In genomic region chr16:77938913-77939312, GRCh38 we compare ENCODE assay signal across 17 cellular contexts.
A peak's percentile ranks its signal among the peaks of the same experiment; 100 is the strongest.
DNase-seq lines count a peak whose midpoint lies in the region; ATAC-seq, FAIRE-seq and TF ChIP-seq lines count a peak whose summit lies in the region.
"Had no signal": no experiment of that assay in that cellular context is flagged by ENCODE, and none has a peak within 500 bp of the region (broad histone marks: within the 10 kb centered on the region; RNA-seq: fewer than 3 reads in every experiment).

No MANE protein-coding gene starts in this region.

- no peak overlapping the region for H2BK12ac ChIP-seq in H1 (ENCODE audit: low read depth, low read length)

- POLR2A ChIA-PET in HEK293 (lab: Yijun Ruan, JAX), result no interaction called here
- POLR2A ChIA-PET in H1 (lab: Charles Lee; ENCODE audit: partially characterized antibody), result no interaction called here

- H3K79me2 ChIP-seq in H1 (ENCODE audit: control insufficient read depth in 1 of 2, insufficient read depth in 2 of 2, low read length in 2 of 2), result no peaks in the 10 kb centered on the region; a peak in 1 of 4 replicates

- H2BK5ac ChIP-seq in H1 (ENCODE audit: low read depth, low read length), result no peak overlapping the region

- TF ChIP-seq POLR2A in H1 (IDR thresholded peaks at IDR 0.05; ENCODE audit: control extremely low read depth in 1 of 2, low read depth in 2 of 2, low read length in 2 of 2) (no peak), prostate gland (IDR thresholded peaks at IDR 0.05) (no peak)

- no peak overlapping the region for H3K14ac ChIP-seq in H1 (ENCODE audit: insufficient read length)

- H3K9ac ChIP-seq in H1 (replicated peaks in 1 of 4; ENCODE audit: extremely low read depth in 1 of 4, low read depth in 3 of 4, low read length in 3 of 4), result no peak overlapping the region
- H3K9ac ChIP-seq: GM23248 had no signal

- no peak overlapping the region for H4K91ac ChIP-seq in H1 (replicated peaks; ENCODE audit: insufficient read length, low read length)

- no peaks in the 10 kb centered on the region for H3K36me3 ChIP-seq in HEK293 (ENCODE audit: control insufficient read depth in 2 of 2, insufficient read depth in 1 of 2, low read length in 2 of 2)
- H3K36me3 ChIP-seq in H1 (ENCODE audit: control insufficient read depth in 2 of 4, insufficient read depth in 4 of 4, low read length in 3 of 4), result peaks cover 0 to 4% (median 0%) of the 10 kb centered on the region in 4 experiments; a peak in 1 of 8 replicates
- no peaks in the 10 kb centered on the region for H3K36me3 ChIP-seq in upper lobe of right lung
- no peaks in the 10 kb centered on the region for H3K36me3 ChIP-seq in prostate gland
- H3K36me3 ChIP-seq: BE2C had no signal

- H3K4me1 ChIP-seq in HEK293 (ENCODE audit: control insufficient read depth, insufficient read depth, low read length), result no peaks in the 10 kb centered on the region
- peaks cover 0 to 3% (median 0%) of the 10 kb centered on the region in 4 experiments; a peak in 1 of 7 replicates for H3K4me1 ChIP-seq in H1 (replicated peaks in 1 of 4; ENCODE audit: control insufficient read depth in 3 of 4, insufficient read depth in 4 of 4, low read length in 3 of 4)
- H3K4me1 ChIP-seq in upper lobe of right lung, result no peaks in the 10 kb centered on the region
- peaks cover 2% of the 10 kb centered on the region for H3K4me1 ChIP-seq in prostate gland (replicated peaks)
- H3K4me1 ChIP-seq: BE2C had no signal

- no peak overlapping the region for H2AK5ac ChIP-seq in H1 (ENCODE audit: low read depth, low read length)

- H3K79me1 ChIP-seq in H1 (ENCODE audit: low read depth, low read length), result no peaks in the 10 kb centered on the region

- H4K5ac ChIP-seq in H1 (ENCODE audit: insufficient read length, low read depth, low read length), result peak overlapping the region; percentile 6

- TF ChIP-seq CTCF in HEK293 (tag by site-specific recombination; IDR thresholded peaks at IDR 0.05), result no peak
- no peak for TF ChIP-seq CTCF in H1 (IDR thresholded peaks at IDR 0.05; ENCODE audit: control extremely low read depth in 1 of 3, insufficient read depth in 1 of 3, low read depth in 1 of 3, low read length in 3 of 3)
- no peak for TF ChIP-seq CTCF in upper lobe of right lung (IDR thresholded peaks at IDR 0.05)
- no peak for TF ChIP-seq CTCF in prostate gland (IDR thresholded peaks at IDR 0.05)

- no peak overlapping the region for H3K56ac ChIP-seq in H1 (replicated peaks; ENCODE audit: insufficient read length, low read depth, low read length)

- no peak overlapping the region for H3K18ac ChIP-seq in H1 (ENCODE audit: extremely low read depth, low read length)

- no peak for TF ChIP-seq EP300 in H1 (IDR thresholded peaks at IDR 0.05; ENCODE audit: borderline replicate concordance in 1 of 2, low read depth in 2 of 2, low read length in 2 of 2)

- no peak overlapping the region for H2AFZ ChIP-seq in H1 (ENCODE audit: low read length)
- H2AFZ ChIP-seq: GM23248 had no signal

- H3K4me2 ChIP-seq in H1 (ENCODE audit: insufficient read depth in 1 of 2, low read depth in 2 of 2, low read length in 2 of 2), result no peak overlapping the region

- no peak overlapping the region for H2BK20ac ChIP-seq in H1 (ENCODE audit: low read length)

- H3K27me3 ChIP-seq in H1 (replicated peaks in 1 of 4; ENCODE audit: control insufficient read depth in 3 of 4, extremely low read depth in 1 of 4, insufficient read depth in 3 of 4, low read length in 3 of 4) (no peaks in the 10 kb centered on the region), upper lobe of right lung (no peaks in the 10 kb centered on the region), prostate gland (replicated peaks; ENCODE audit: insufficient read depth) (no peaks in the 10 kb centered on the region)
- H3K27me3 ChIP-seq: BE2C had no signal

- H2BK120ac ChIP-seq in H1 (replicated peaks; ENCODE audit: low read depth, low read length), result no peak overlapping the region

- DNase-seq in NCI-H146 (lab: John Stamatoyannopoulos, UW) (peak; percentile 39), H1 (ENCODE audit: low read depth in 1 of 2, low spot score in 2 of 2) (no peak), upper lobe of right lung (no peak), prostate gland (ENCODE audit: low spot score) (no peak)
- DNase-seq: BE2C; CD4-positive, alpha-beta memory T cell; DMS79; GM23248; H7 had no signal

- no peaks in the 10 kb centered on the region for H4K20me1 ChIP-seq in H1 (replicated peaks in 1 of 2; ENCODE audit: control insufficient read depth in 1 of 2, insufficient read depth in 2 of 2, low read length in 2 of 2)

- intact Hi-C loops in upper lobe of right lung (cut with DNase I) (no loop called here), prostate gland (cut with DNase I) (no loop called here)

- ATAC-seq in upper lobe of right lung (peak; percentile 55), HG03097 (IDR thresholded peaks at IDR 0.05; ENCODE audit: low FRiP score, unreplicated experiment) (no peak), HG02642 (IDR thresholded peaks at IDR 0.05; ENCODE audit: poor library complexity, unreplicated experiment) (no peak)
- ATAC-seq: GM12878 had no signal

- 94% methylated on average over 5 of the region's 5 CpGs; no CpG with 5 or more reads in 1 of the 2 experiments for WGBS in H1 (ENCODE audit: extremely low coverage in 1 of 2, insufficient coverage in 1 of 2, insufficient read length in 1 of 2, insufficient replicate concordance in 2 of 2, low coverage in 1 of 2, low lambda C conversion rate in 2 of 2, missing lambda C conversion rate in 1 of 2), 2 experiments
- 72% methylated on average over 5 of the region's 5 CpGs for WGBS in prostate gland

- CTCF ChIA-PET in HEK293 (lab: Yijun Ruan, JAX), result interaction anchor here (1.3 kb wide), 1 partner anchor 12 kb away, joined by 3 read pairs; no protein-coding TSS in a partner anchor
- CTCF ChIA-PET in H1 (lab: Charles Lee; ENCODE audit: partially characterized antibody), result interaction anchor here (3.8 to 25.9 kb wide), 2 partner anchors 13 to 30 kb away, joined by 25 to 362 read pairs; no protein-coding TSS in a partner anchor

- FAIRE-seq in H1 (lab: Jason Lieb, UNC), result no peak
- FAIRE-seq: A204.1, GM12878, GM18507, HTR-8/SVneo had no signal

- H3K23me2 ChIP-seq in H1 (ENCODE audit: low read depth, low read length), result no peaks in the 10 kb centered on the region; the same call in 1 of the 2 replicates

- H3K9me3 ChIP-seq in HEK293 (ENCODE audit: control insufficient read depth, insufficient read depth, low read depth, low read length) (no peaks in the 10 kb centered on the region), H1 (ENCODE audit: insufficient read depth in 2 of 2, low read depth in 1 of 2, low read length in 1 of 2) (peaks cover 0 to 3% of the 10 kb centered on the region in 2 experiments; a peak in 1 of 4 replicates), upper lobe of right lung (no peaks in the 10 kb centered on the region), prostate gland (no peaks in the 10 kb centered on the region)
- H3K9me3 ChIP-seq: BE2C had no signal

- no peak overlapping the region for H3K4ac ChIP-seq in H1 (replicated peaks; ENCODE audit: insufficient read length, low read depth, low read length)

- no peak overlapping the region for H3K23ac ChIP-seq in H1 (ENCODE audit: insufficient read length)

- H4K8ac ChIP-seq in H1 (ENCODE audit: extremely low read depth, insufficient read depth, low read length), result no peak overlapping the region

- no peak for TF ChIP-seq RAD21 in H1 (IDR thresholded peaks at IDR 0.05 in 1 of 2, conservative IDR thresholded peaks at IDR 0.05 in 1 of 2; ENCODE audit: low read depth in 2 of 2, low read length in 2 of 2)

- 0 out of 2 replicates have a peak overlapping the region, but pooled peaks have one; percentile 65 for H2BK15ac ChIP-seq in H1 (ENCODE audit: low read length)

- H3K4me3 ChIP-seq in HEK293 (ENCODE audit: low read depth, low read length) (no peak overlapping the region), H1 (ENCODE audit: extremely low read depth in 1 of 4, insufficient read depth in 2 of 4, low read depth in 3 of 4, low read length in 4 of 4) (no peak overlapping the region), upper lobe of right lung (no peak overlapping the region), prostate gland (no peak overlapping the region)
- H3K4me3 ChIP-seq: GM12878, GM23248 had no signal

- no peak overlapping the region for H3K27ac ChIP-seq in HEK293 (ENCODE audit: extremely low read depth, low read depth, low read length)
- H3K27ac ChIP-seq in H1 (ENCODE audit: low read depth, low read length), result no peak overlapping the region
- no peak overlapping the region for H3K27ac ChIP-seq in upper lobe of right lung
- H3K27ac ChIP-seq in prostate gland, result no peak overlapping the region
- H3K27ac ChIP-seq: C4-2B, GM23248 had no signal

TF ChIP-seq in HEK293, 187 proteins besides CTCF, POLR2A, EP300 and RAD21 (continues in another document):
- no peak for TF ChIP-seq ZNF280C (tag by site-specific recombination; IDR thresholded peaks at IDR 0.05)

TF ChIP-seq in H1, 55 proteins besides CTCF, POLR2A, EP300 and RAD21 (continues in another document):
- TF ChIP-seq MAX (IDR thresholded peaks at IDR 0.05) (no peak), SP2 (IDR thresholded peaks at IDR 0.05; ENCODE audit: low read length) (no peak), SP4 (IDR thresholded peaks at IDR 0.05; ENCODE audit: low read length) (no peak), NANOG (IDR thresholded peaks at IDR 0.05; ENCODE audit: insufficient read depth, low read depth, low read length, poor library complexity, severe bottlenecking) (no peak), GTF2F1 (IDR thresholded peaks at IDR 0.05; ENCODE audit: borderline replicate concordance, low read depth, low read length) (no peak), ZNF274 (IDR thresholded peaks at IDR 0.05; ENCODE audit: borderline replicate concordance, extremely low read depth, low read length) (no peak), BCL11A (IDR thresholded peaks at IDR 0.05; ENCODE audit: low read depth in 2 of 2, low read length in 2 of 2) (no peak), SIN3A (conservative IDR thresholded peaks at IDR 0.05 in 1 of 2, IDR thresholded peaks at IDR 0.05 in 1 of 2; ENCODE audit: low read depth in 1 of 2, low read length in 2 of 2) (no peak), SAP30 (IDR thresholded peaks at IDR 0.05; ENCODE audit: insufficient read depth, insufficient replicate concordance, low read length) (no peak), CBX5 (IDR thresholded peaks at IDR 0.05; ENCODE audit: low read depth, low read length) (no peak), RBBP5 (IDR thresholded peaks at IDR 0.05; ENCODE audit: borderline replicate concordance, low read depth, low read length) (no peak), JUND (IDR thresholded peaks at IDR 0.05; ENCODE audit: low read length) (no peak)
